8 cellular contexts compared by ENCODE assay signal in genomic region chr4:82044141-82044993, GRCh38.
DNase-seq lines count a peak whose midpoint lies in the region; ATAC-seq and TF ChIP-seq lines count a peak whose summit lies in the region.

No MANE protein-coding gene starts in this region.

- H3K9me3 Mint-ChIP-seq in H9 (no peaks in the 10 kb centered on the region), chondrocyte (ENCODE audit: low read depth) (no peaks in the 10 kb centered on the region)
- no peaks in the 10 kb centered on the region for H3K9me3 Mint-ChIP-seq in stimulated activated naive B cell treated with anti-CD40 and anti-IgM and Interleukin-4, amounts not matched to agents 10 μg/mL and 1 μg/mL and 100 μg/mL, for 72 hours

- peak overlapping the region; percentile 68 to 89 for H3K4me3 Mint-ChIP-seq in H9
- H3K4me3 Mint-ChIP-seq in chondrocyte (ENCODE audit: unreplicated experiment) = peak overlapping the region; percentile 53
- H3K4me3 Mint-ChIP-seq in stimulated activated naive B cell treated with anti-CD40 and anti-IgM and Interleukin-4, amounts not matched to agents 10 μg/mL and 1 μg/mL and 100 μg/mL, for 72 hours = peak overlapping the region; percentile 25 to 73

- no peak for TF ChIP-seq POLR2A in GM18505 (IDR thresholded peaks at IDR 0.05; ENCODE audit: borderline replicate concordance, extremely low read depth, insufficient read depth, insufficient read length)

- TF ChIP-seq CTCF in AG09309 (IDR thresholded peaks at IDR 0.05; ENCODE audit: control insufficient read depth, insufficient read depth, low read depth, low read length, missing control alignments) (no peak), H9 (conservative IDR thresholded peaks at IDR 0.05) (no peak), chondrocyte (IDR thresholded peaks at IDR 0.05) (no peak)

- DNase-seq in AG09309 (ENCODE audit: low read depth) (no peak), H9 (peak; percentile 82), NT2/D1 (ENCODE audit: low read depth, low spot score) (peak; percentile 58), chondrocyte (ENCODE audit: low spot score) (peak; percentile 82), left kidney (ENCODE audit: low read depth, low spot score) (peak; percentile 93)
- DNase-seq in stimulated activated naive B cell treated with anti-CD40 and anti-IgM and Interleukin-4, amounts not matched to agents 10 μg/mL and 1 μg/mL and 100 μg/mL, for 72 hours = no peak

- peaks cover 11% of the 10 kb centered on the region for H3K23me2 ChIP-seq in H9 (ENCODE audit: insufficient read length, low read depth, low read length, poor library complexity, severe bottlenecking)

- H2BK5ac ChIP-seq in H9 (ENCODE audit: insufficient read length, low read length) = no peak overlapping the region

- H3K36me3 ChIP-seq in NT2/D1 (ENCODE audit: insufficient read depth, insufficient read length, low read length) = no peaks in the 10 kb centered on the region

- peak overlapping the region; percentile 39 for H3K14ac ChIP-seq in H9 (ENCODE audit: insufficient read depth, low read length)

- H2AFZ ChIP-seq in H9 (ENCODE audit: low read length) = no peak overlapping the region

- ATAC-seq in stimulated activated naive B cell treated with anti-CD40 and anti-IgM and Interleukin-4, amounts not matched to agents 10 μg/mL and 1 μg/mL and 100 μg/mL, for 72 hours (replicated peaks) = peak; percentile 63 to 66
- no peak for ATAC-seq in GM18505 (IDR thresholded peaks at IDR 0.05; ENCODE audit: unreplicated experiment)
- ATAC-seq in HG02938 (IDR thresholded peaks at IDR 0.05; ENCODE audit: unreplicated experiment) = no peak

- H3K9me3 ChIP-seq in H9 (ENCODE audit: control insufficient read depth, low read depth, low read length) (no peaks in the 10 kb centered on the region), NT2/D1 (ENCODE audit: insufficient read depth, low read length) (no peaks in the 10 kb centered on the region)

- peak overlapping the region; percentile 21 for H3K18ac ChIP-seq in H9 (ENCODE audit: insufficient read length, low read depth, low read length)

- H3K4me1 Mint-ChIP-seq in H9 = peaks cover 19 to 20% of the 10 kb centered on the region in 2 experiments
- peaks cover 3% of the 10 kb centered on the region for H3K4me1 Mint-ChIP-seq in chondrocyte (ENCODE audit: low read depth)
- H3K4me1 Mint-ChIP-seq in stimulated activated naive B cell treated with anti-CD40 and anti-IgM and Interleukin-4, amounts not matched to agents 10 μg/mL and 1 μg/mL and 100 μg/mL, for 72 hours = peaks cover 0 to 2% of the 10 kb centered on the region in 2 donors

- H3K56ac ChIP-seq in H9 (ENCODE audit: insufficient read length, low read depth, low read length) = no peak overlapping the region

- no peak overlapping the region for H2BK12ac ChIP-seq in H9 (ENCODE audit: insufficient read length, low read depth, low read length)

- H3K4me1 ChIP-seq in H9 (ENCODE audit: insufficient read depth, low read length) = no peaks in the 10 kb centered on the region; the same call in 1 of the 2 replicates
- no peaks in the 10 kb centered on the region for H3K4me1 ChIP-seq in NT2/D1 (ENCODE audit: insufficient read depth, insufficient read length)

- peak overlapping the region; percentile 80 for H3K4me2 ChIP-seq in H9 (ENCODE audit: insufficient read depth, insufficient read length, low read length)

- H2AK5ac ChIP-seq in H9 (ENCODE audit: insufficient read length, low read length) = no peak overlapping the region

- H3K23ac ChIP-seq in H9 (ENCODE audit: insufficient read length, low read depth, low read length) = no peak overlapping the region

- no CpG with 5 or more reads among the region's 75 CpGs for WGBS in H9 (ENCODE audit: extremely low coverage, insufficient read length, low lambda C conversion rate)

- H3K9ac ChIP-seq in H9 (ENCODE audit: extremely low read depth, insufficient read length, low read length) (peak overlapping the region; percentile 6), NT2/D1 (ENCODE audit: insufficient read length, low read depth) (peak overlapping the region; percentile 77)

- H2BK15ac ChIP-seq in H9 (ENCODE audit: low read depth, low read length) = no peak overlapping the region

- H3K79me1 ChIP-seq in H9 (ENCODE audit: insufficient read depth, low read depth, low read length, poor library complexity, severe bottlenecking) = no peaks in the 10 kb centered on the region

- no peak overlapping the region for H4K91ac ChIP-seq in H9 (ENCODE audit: insufficient read length, low read depth, low read length)

- H4K20me1 ChIP-seq in H9 (ENCODE audit: control insufficient read depth, insufficient read depth, insufficient read length) = no peaks in the 10 kb centered on the region

- peaks cover 6% of the 10 kb centered on the region; the same call in 1 of the 2 replicates for H3K27me3 ChIP-seq in H9 (ENCODE audit: insufficient read depth, low read length)
- H3K27me3 ChIP-seq in NT2/D1 (ENCODE audit: insufficient read depth, insufficient read length) = peaks cover 37% of the 10 kb centered on the region

- no peak overlapping the region for H4K8ac ChIP-seq in H9 (replicated peaks; ENCODE audit: insufficient read length, low read depth, low read length)

- H3T11ph ChIP-seq in H9 (ENCODE audit: low read length) = no peak overlapping the region

- H3K79me2 ChIP-seq in H9 (ENCODE audit: insufficient read depth, low read length) = no peaks in the 10 kb centered on the region

- peak overlapping the region; percentile 37 for H3K4me3 ChIP-seq in AG09309 (ENCODE audit: control insufficient read depth, low read depth, low read length)
- peak overlapping the region; percentile 70 for H3K4me3 ChIP-seq in NT2/D1 (ENCODE audit: insufficient read length, low read depth)

- H3K27ac Mint-ChIP-seq in H9 (no peak overlapping the region), chondrocyte (ENCODE audit: unreplicated experiment) (no peak overlapping the region)
- no peak overlapping the region for H3K27ac Mint-ChIP-seq in stimulated activated naive B cell treated with anti-CD40 and anti-IgM and Interleukin-4, amounts not matched to agents 10 μg/mL and 1 μg/mL and 100 μg/mL, for 72 hours

- peaks cover 61% of the 10 kb centered on the region for H3K27me3 Mint-ChIP-seq in H9 (ENCODE audit: low read depth)
- H3K27me3 Mint-ChIP-seq in chondrocyte (ENCODE audit: low read depth) = peaks cover 51% of the 10 kb centered on the region
- peaks cover 42 to 69% of the 10 kb centered on the region in 2 donors for H3K27me3 Mint-ChIP-seq in stimulated activated naive B cell treated with anti-CD40 and anti-IgM and Interleukin-4, amounts not matched to agents 10 μg/mL and 1 μg/mL and 100 μg/mL, for 72 hours

- no peak overlapping the region for H2BK20ac ChIP-seq in H9 (ENCODE audit: low read depth, low read length, poor library complexity, severe bottlenecking)

- H2BK120ac ChIP-seq in H9 (ENCODE audit: low read depth, low read length, poor library complexity, severe bottlenecking) = no peak overlapping the region

- H3K36me3 Mint-ChIP-seq in H9 (ENCODE audit: insufficient read depth in 1 of 3, low read depth in 3 of 3) = no peaks in the 10 kb centered on the region; a peak in 1 of 7 replicates
- H3K36me3 Mint-ChIP-seq in chondrocyte (ENCODE audit: low read depth) = no peaks in the 10 kb centered on the region
- no peaks in the 10 kb centered on the region for H3K36me3 Mint-ChIP-seq in stimulated activated naive B cell treated with anti-CD40 and anti-IgM and Interleukin-4, amounts not matched to agents 10 μg/mL and 1 μg/mL and 100 μg/mL, for 72 hours

- no peak overlapping the region for H4K5ac ChIP-seq in H9 (ENCODE audit: insufficient read length, low read depth, low read length)

- no peak overlapping the region for H3K27ac ChIP-seq in H9 (ENCODE audit: insufficient read length, low read depth, low read length)

- H3K4ac ChIP-seq in H9 (ENCODE audit: low read depth, low read length) = no peak overlapping the region

Comparison
In these comparisons a context has a peak if more than half of its experiments do, and no peak if none do; other contexts are left out.
1. DNase-seq: peak in H9 (single experiment), NT2/D1 (single experiment), chondrocyte (single experiment) and left kidney (single experiment); none in AG09309 (single experiment) and stimulated activated naive B cell treated with anti-CD40 and anti-IgM and Interleukin-4, amounts not matched to agents 10 μg/mL and 1 μg/mL and 100 μg/mL, for 72 hours (single experiment).
2. ATAC-seq: peak in stimulated activated naive B cell treated with anti-CD40 and anti-IgM and Interleukin-4, amounts not matched to agents 10 μg/mL and 1 μg/mL and 100 μg/mL, for 72 hours (2 of 2); none in GM18505 (single experiment) and HG02938 (single experiment).
3. Peak in every context shown above with its lines, with median percentiles within 50 percentile points of each other: H3K4me3 Mint-ChIP-seq.